In the genomic region with DNA sequence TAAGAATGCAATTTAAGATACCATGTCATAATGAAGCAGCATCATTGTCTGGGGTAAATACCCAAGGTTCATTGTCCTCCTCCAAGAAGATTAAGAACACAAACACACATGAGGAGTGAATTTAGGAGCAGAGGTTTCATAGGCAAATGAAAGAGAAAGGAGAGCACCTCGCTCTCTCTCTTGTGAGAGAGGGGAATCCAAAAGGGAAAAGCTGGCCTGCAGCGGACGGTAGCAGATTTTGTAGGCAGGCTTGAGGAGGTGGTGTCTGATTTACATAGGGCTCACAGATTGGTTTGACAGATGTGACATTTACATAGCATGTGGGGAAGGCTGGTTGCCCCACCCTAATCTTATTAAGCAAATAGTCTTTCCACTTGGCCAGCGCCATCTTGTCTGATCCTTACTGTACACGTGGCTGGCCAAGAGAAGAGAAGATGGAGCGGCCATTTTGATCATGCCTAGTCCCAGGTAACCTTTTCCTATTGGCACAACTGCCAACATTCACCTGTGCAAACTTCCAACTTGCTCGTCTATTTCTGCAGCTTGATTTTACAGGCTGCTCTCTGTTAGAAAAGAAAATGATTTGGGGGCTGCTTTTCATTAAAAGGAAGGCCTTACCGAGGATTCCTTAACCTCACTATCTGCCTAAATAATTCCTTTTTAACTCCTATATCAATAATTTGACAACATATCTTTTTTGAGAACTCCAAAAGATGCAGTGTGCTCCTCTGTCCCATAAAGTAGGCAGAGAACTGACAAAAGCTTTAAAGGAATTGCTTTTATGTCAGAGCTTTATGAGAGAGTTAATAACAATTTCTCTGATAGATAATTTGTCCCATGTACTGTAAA, we compare ENCODE assay signal across 13 cellular contexts.
"Had no signal": no experiment of that assay in that cellular context is flagged by ENCODE, and none has a peak within 500 bp of the region (broad histone marks: within the 10 kb centered on the region; RNA-seq: fewer than 3 reads in every experiment).

No MANE protein-coding gene starts in this region.

- FAIRE-seq: keratinocyte had no signal

- ATAC-seq: activated naive CD4-positive, alpha-beta T cell treated with anti-CD3 and anti-CD28 coated beads, Interleukin-2, amount 50 U/mL, for 72 hours; body of pancreas; gastrocnemius medialis had no signal

- DNase-seq: activated CD4-positive, alpha-beta T cell treated with anti-CD3 and anti-CD28 coated beads, Interleukin-2, amount 50 U/mL, for 1 hour; activated effector memory CD4-positive, alpha-beta T cell treated with anti-CD3 and anti-CD28 coated beads, Interleukin-2, amount 50 U/mL, for 16 hours; activated T-cell treated with anti-CD3 and anti-CD28 coated beads, Interleukin-2, amount 50 U/mL, for 24 hours; amniotic stem cell; body of pancreas; central memory CD4-positive, alpha-beta T cell; effector CD8-positive, alpha-beta T cell; gastrocnemius medialis; left ventricle myocardium inferior; posterior cingulate gyrus; uterus had no signal
